Comparison of ENCODE assay signal across 18 cellular contexts in the genomic region with DNA sequence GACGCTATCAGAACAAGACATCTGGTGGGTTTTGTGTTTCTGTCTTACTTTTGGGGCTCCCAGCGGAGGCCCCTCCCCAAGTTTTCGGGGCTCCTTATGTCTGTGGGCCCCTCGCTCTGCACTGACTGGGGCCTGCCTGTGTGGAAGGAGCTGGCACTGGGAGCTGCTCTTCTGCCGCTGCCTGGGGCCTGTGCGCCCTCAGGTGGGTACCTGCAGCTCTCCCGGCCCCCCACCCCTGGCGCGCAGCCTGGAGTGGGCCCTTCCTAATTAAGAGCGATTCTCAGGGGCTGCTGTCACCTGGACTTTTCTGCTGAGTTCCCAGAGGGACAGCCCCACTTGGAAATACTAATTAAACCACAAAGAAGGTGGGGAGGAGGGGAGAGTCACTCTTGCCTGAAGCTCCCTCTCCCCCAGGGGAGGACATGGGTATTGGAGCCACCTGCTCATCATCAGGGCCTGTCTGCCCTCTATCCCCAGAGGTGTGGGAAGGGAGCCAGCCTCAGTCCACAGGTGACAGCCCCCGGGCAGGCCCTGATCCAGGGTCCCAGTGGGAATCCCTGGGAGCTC. TPM values are rescaled to one million over a fixed set of nuclear protein-coding genes. Genes with fewer than 3 reads are reported as not detected.
DNase-seq lines count a peak whose midpoint lies in the region; TF ChIP-seq lines count a peak whose summit lies in the region.
"Had no signal": no experiment of that assay in that cellular context is flagged by ENCODE, and none has a peak within 500 bp of the region (broad histone marks: within the 10 kb centered on the region; RNA-seq: fewer than 3 reads in every experiment).

No MANE protein-coding gene starts in this region.

- H3K9me3 Mint-ChIP-seq in T-helper 2 cell treated with Interferon-gamma antibody and Interleukin-4, amounts not matched to agents 5 μg/mL and 100 μg/mL, for 36 hours, result no peaks in the 10 kb centered on the region
- H3K9me3 Mint-ChIP-seq: activated T-cell treated with anti-CD3 and anti-CD28 coated beads, Interleukin-2, amount 50 U/mL, for 24 hours had no signal

- H3K27ac Mint-ChIP-seq in T-helper 2 cell treated with Interferon-gamma antibody and Interleukin-4, amounts not matched to agents 5 μg/mL and 100 μg/mL, for 36 hours, result no peak overlapping the region

- H3K36me3 Mint-ChIP-seq in T-helper 2 cell treated with Interferon-gamma antibody and Interleukin-4, amounts not matched to agents 5 μg/mL and 100 μg/mL, for 36 hours (ENCODE audit: low read depth), result peaks cover 4% of the 10 kb centered on the region
- H3K36me3 Mint-ChIP-seq: activated naive CD8-positive, alpha-beta T cell had no signal

- no peak for TF ChIP-seq CTCF in 22Rv1 (IDR thresholded peaks at IDR 0.05)

- no peaks in the 10 kb centered on the region for H3K27me3 Mint-ChIP-seq in T-helper 2 cell treated with Interferon-gamma antibody and Interleukin-4, amounts not matched to agents 5 μg/mL and 100 μg/mL, for 36 hours (ENCODE audit: low read depth)
- H3K27me3 Mint-ChIP-seq: activated naive CD8-positive, alpha-beta T cell; activated T-cell treated with anti-CD3 and anti-CD28 coated beads, Interleukin-2, amount 50 U/mL, for 24 hours had no signal

- DNase-seq in DMS153 treated with DMSO at 0.1 percent for 48 hours (lab: John Stamatoyannopoulos, UW; ENCODE audit: unreplicated experiment) (peak; percentile 30), NCI-H2107 (lab: John Stamatoyannopoulos, UW) (peak; percentile 72), SK-N-DZ (ENCODE audit: low spot score) (peak; percentile 62), NCI-H146 (lab: John Stamatoyannopoulos, UW) (no peak), iPS-NIHi7 (ENCODE audit: extremely low spot score) (no peak), inferior parietal cortex (ENCODE audit: extremely low spot score) (no peak)
- DNase-seq in T-helper 2 cell treated with Interferon-gamma antibody and Interleukin-4, amounts not matched to agents 5 μg/mL and 100 μg/mL, for 36 hours (ENCODE audit: low spot score), result no peak
- DNase-seq: activated T-cell treated with anti-CD3 and anti-CD28 coated beads, Interleukin-2, amount 50 U/mL, for 24 hours; left cardiac atrium; NCI-H2029; PC-9; stimulated activated CD4-positive, alpha-beta T cell treated with anti-CD3 and anti-CD28 coated beads, Interleukin-2, amount 100 ng/mL, for 24 hours had no signal

- no peak overlapping the region for H3K4me3 Mint-ChIP-seq in T-helper 2 cell treated with Interferon-gamma antibody and Interleukin-4, amounts not matched to agents 5 μg/mL and 100 μg/mL, for 36 hours
- H3K4me3 Mint-ChIP-seq: activated naive CD8-positive, alpha-beta T cell; activated T-cell treated with anti-CD3 and anti-CD28 coated beads, Interleukin-2, amount 50 U/mL, for 24 hours had no signal

- H3K27ac ChIP-seq in 22Rv1, result peak overlapping the region; percentile 26; the same call in 1 of the 2 replicates
- H3K27ac ChIP-seq: hepatocyte, neutrophil, PC-9, right atrium auricular region, suprapubic skin had no signal

- H3K4me1 Mint-ChIP-seq in T-helper 2 cell treated with Interferon-gamma antibody and Interleukin-4, amounts not matched to agents 5 μg/mL and 100 μg/mL, for 36 hours (ENCODE audit: low read depth), result peaks cover 6% of the 10 kb centered on the region

RNA-seq across cellular contexts. Expression of a gene that starts 36.4 kb away (rescaled TPM):
- 51.5 and 62.6 TPM in 2 replicates for polyA plus RNA-seq in SK-N-DZ (2014; cell fraction: cytosol; rRNA removed)
- polyA plus RNA-seq in SK-N-DZ (2014; cell fraction: nucleus; rRNA removed), result 114 and 225 TPM in 2 replicates

RNA-seq across cellular contexts. Expression of a gene that starts 39.3 kb away (rescaled TPM):
- 102 and 106 TPM in 2 replicates for polyA plus RNA-seq in SK-N-DZ (2014; cell fraction: cytosol; rRNA removed)
- polyA plus RNA-seq in SK-N-DZ (2014; cell fraction: nucleus; rRNA removed), result 64.7 and 66.3 TPM in 2 replicates

Comparison
In these comparisons a context has a peak if more than half of its experiments do, and no peak if none do; other contexts are left out.
1. DNase-seq: peak in DMS153 treated with DMSO at 0.1 percent for 48 hours (single experiment), NCI-H2107 (single experiment) and SK-N-DZ (single experiment); none in T-helper 2 cell treated with Interferon-gamma antibody and Interleukin-4, amounts not matched to agents 5 μg/mL and 100 μg/mL, for 36 hours (single experiment), NCI-H146 (single experiment), iPS-NIHi7 (single experiment) and inferior parietal cortex (single experiment).